16 cellular contexts compared by ENCODE assay signal in the genomic region with DNA sequence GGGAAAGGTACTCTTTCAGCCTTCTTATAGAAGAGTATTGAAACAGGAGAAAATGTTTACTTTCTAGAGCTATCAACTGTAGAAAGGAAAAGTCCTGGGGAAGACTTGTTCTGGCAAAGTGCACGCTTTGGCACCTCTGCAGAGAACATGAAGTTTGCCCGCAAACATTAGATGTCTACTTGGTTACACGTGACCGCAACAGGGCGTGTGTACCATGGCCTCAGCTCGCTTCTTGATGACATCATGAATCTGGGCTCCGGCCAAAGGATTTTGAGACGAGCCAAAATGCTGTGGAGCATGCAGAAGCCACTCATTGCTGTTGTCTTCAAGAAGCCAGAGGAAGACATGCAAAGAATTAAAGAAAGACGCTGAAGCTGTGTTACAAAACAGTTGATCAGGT. TPM values are rescaled to one million over a fixed set of nuclear protein-coding genes. Genes with fewer than 3 reads are reported as not detected.
A peak's percentile ranks its signal among the peaks of the same experiment; 100 is the strongest.
DNase-seq lines count a peak whose midpoint lies in the region; ATAC-seq and TF ChIP-seq lines count a peak whose summit lies in the region.
"Had no signal": no experiment of that assay in that cellular context is flagged by ENCODE, and none has a peak within 500 bp of the region (broad histone marks: within the 10 kb centered on the region; RNA-seq: fewer than 3 reads in every experiment).

No MANE protein-coding gene starts in this region.

- H3K4me3 ChIP-seq in esophagus (ENCODE audit: low read depth in 1 of 2, low read length in 2 of 2) (no peak overlapping the region), lung (no peak overlapping the region)
- H3K4me3 ChIP-seq: pancreas, thoracic aorta had no signal

- H3K27me3 ChIP-seq in esophagus (ENCODE audit: control insufficient read depth in 1 of 2, insufficient read depth in 2 of 2, low read length in 2 of 2) (no peaks in the 10 kb centered on the region), lung (ENCODE audit: control insufficient read depth, insufficient read depth) (no peaks in the 10 kb centered on the region)

- H3K27ac ChIP-seq in esophagus (ENCODE audit: low read depth in 2 of 2, low read length in 1 of 2) (peak overlapping the region; percentile 50 to 72), lung (ENCODE audit: low read depth in 1 of 2, low read length in 1 of 2) (no peak overlapping the region)
- H3K27ac ChIP-seq: pancreas, thoracic aorta had no signal

- intact Hi-C loops in activated CD4-positive, alpha-beta T cell treated with anti-CD3 and anti-CD28 coated beads, Interleukin-2, amount 10 ng/mL, durations not matched to agents 24 days and 14 days (cut with micrococcal nuclease) = no loop called here

- H3K36me3 Mint-ChIP-seq in activated CD4-positive, alpha-beta T cell treated with anti-CD3 and anti-CD28 coated beads, Interleukin-2, amount 10 ng/mL, durations not matched to agents 24 days and 14 days (ENCODE audit: low read depth) = no peaks in the 10 kb centered on the region
- H3K36me3 Mint-ChIP-seq in T-helper 17 cell (ENCODE audit: low read depth) = peaks cover 9% of the 10 kb centered on the region

- no peak overlapping the region for H3K4me3 Mint-ChIP-seq in activated CD4-positive, alpha-beta T cell treated with anti-CD3 and anti-CD28 coated beads, Interleukin-2, amount 10 ng/mL, durations not matched to agents 24 days and 14 days
- H3K4me3 Mint-ChIP-seq in T-helper 17 cell = no peak overlapping the region
- H3K4me3 Mint-ChIP-seq: central memory CD8-positive, alpha-beta T cell had no signal

- no peak overlapping the region for H3K27ac Mint-ChIP-seq in activated CD4-positive, alpha-beta T cell treated with anti-CD3 and anti-CD28 coated beads, Interleukin-2, amount 10 ng/mL, durations not matched to agents 24 days and 14 days
- no peak overlapping the region for H3K27ac Mint-ChIP-seq in T-helper 17 cell

- H3K36me3 ChIP-seq in esophagus (ENCODE audit: control insufficient read depth in 2 of 2, insufficient read depth in 2 of 2, low read length in 1 of 2) (no peaks in the 10 kb centered on the region), lung (ENCODE audit: control insufficient read depth in 2 of 2, insufficient read depth in 2 of 2, low read length in 2 of 2) (no peaks in the 10 kb centered on the region)
- H3K36me3 ChIP-seq: pancreas, thoracic aorta had no signal

- H3K4me1 ChIP-seq in esophagus (ENCODE audit: control insufficient read depth in 2 of 2, insufficient read depth in 2 of 2, low read length in 1 of 2) = no peaks in the 10 kb centered on the region
- no peaks in the 10 kb centered on the region for H3K4me1 ChIP-seq in lung (ENCODE audit: control insufficient read depth in 2 of 2, insufficient read depth in 2 of 2, low read length in 2 of 2)
- H3K4me1 ChIP-seq: pancreas had no signal

- ATAC-seq in lung (ENCODE audit: insufficient read depth, low FRiP score) = no peak
- ATAC-seq in T-helper 17 cell = no peak

- H3K9me3 ChIP-seq in esophagus (ENCODE audit: control insufficient read depth in 2 of 2, insufficient read depth in 1 of 2, low read depth in 1 of 2, low read length in 1 of 2) (no peaks in the 10 kb centered on the region), lung (ENCODE audit: control insufficient read depth in 2 of 2, insufficient read depth in 1 of 2, low read length in 1 of 2) (peaks cover 0 to 1% of the 10 kb centered on the region in 2 donors), T-helper 17 cell (ENCODE audit: control insufficient read depth, low read length, poor library complexity, severe bottlenecking) (no peaks in the 10 kb centered on the region)
- H3K9me3 ChIP-seq: pancreas, thoracic aorta had no signal

- DNase-seq in AG20443 (ENCODE audit: low spot score) = peak; percentile 83
- peak; percentile 77 for DNase-seq in LHCN-M2 (ENCODE audit: low read depth)
- peak; percentile 32 for DNase-seq in lung (ENCODE audit: low spot score)
- DNase-seq in activated CD4-positive, alpha-beta T cell treated with anti-CD3 and anti-CD28 coated beads, Interleukin-2, amount 10 ng/mL, durations not matched to agents 24 days and 14 days = no peak
- no peak for DNase-seq in NCI-H1417 (lab: John Stamatoyannopoulos, UW)
- no peak for DNase-seq in T-helper 17 cell
- DNase-seq in activated CD4-positive, alpha-beta T cell treated with anti-CD3 and anti-CD28 coated beads for 1 hour = no peak
- DNase-seq: COR-L47, NCI-H2029 treated with DMSO at 0.1 percent for 48 hours, pancreas, SIG-M5 had no signal

- H3K27me3 Mint-ChIP-seq in activated CD4-positive, alpha-beta T cell treated with anti-CD3 and anti-CD28 coated beads, Interleukin-2, amount 10 ng/mL, durations not matched to agents 24 days and 14 days = peaks cover 14% of the 10 kb centered on the region
- H3K27me3 Mint-ChIP-seq in T-helper 17 cell = no peaks in the 10 kb centered on the region

- peaks cover 15% of the 10 kb centered on the region for H3K4me1 Mint-ChIP-seq in activated CD4-positive, alpha-beta T cell treated with anti-CD3 and anti-CD28 coated beads, Interleukin-2, amount 10 ng/mL, durations not matched to agents 24 days and 14 days
- H3K4me1 Mint-ChIP-seq in T-helper 17 cell = peaks cover 17% of the 10 kb centered on the region

- TF ChIP-seq CTCF in lung (IDR thresholded peaks at IDR 0.05; ENCODE audit: control extremely low read depth, extremely low read depth) = no peak

- H3K9me3 Mint-ChIP-seq in activated CD4-positive, alpha-beta T cell treated with anti-CD3 and anti-CD28 coated beads, Interleukin-2, amount 10 ng/mL, durations not matched to agents 24 days and 14 days = no peaks in the 10 kb centered on the region
- H3K9me3 Mint-ChIP-seq: central memory CD8-positive, alpha-beta T cell had no signal

- WGBS in esophagus, 2 donors = 33 to 51% methylated on average over 9 of the region's 9 CpGs
- 77 to 89% methylated on average over 9 of the region's 9 CpGs for WGBS in lung, 2 donors

RNA-seq across cellular contexts. Expression of a gene that starts 8.6 kb away (rescaled TPM):
- total RNA-seq in LHCN-M2 (2014; rRNA removed) = not detected in 2 replicates
- not detected for polyA plus RNA-seq in LHCN-M2 (2012)
- not detected for polyA plus RNA-seq in esophagus
- 1 to 10 TPM in 1 of 2 donors, not detected in 1; 1.0 TPM for total RNA-seq in lung
- under 1 TPM in 1 of 2 donors, not detected in 1; 0.05 TPM for polyA plus RNA-seq in lung
- not detected in 2 replicates for total RNA-seq in activated CD4-positive, alpha-beta T cell treated with anti-CD3 and anti-CD28 coated beads, Interleukin-2, amount 10 ng/mL, durations not matched to agents 24 days and 14 days
- under 1 TPM; 0.60 to 0.80 TPM for total RNA-seq in T-helper 17 cell
- total RNA-seq: glomerular endothelial cell, lung microvascular endothelial cell, pancreas had no signal
- polyA plus RNA-seq: pancreas had no signal

RNA-seq across cellular contexts. Expression of a gene that starts 26.0 kb away (rescaled TPM):
- total RNA-seq in LHCN-M2 (2014; rRNA removed) (not detected in 2 replicates), lung (10 to 100 TPM in 1 of 2 donors, 1 to 10 TPM in 1; 6.1 to 13.3 TPM), T-helper 17 cell (10 to 100 TPM in 1 of 2 donors, 1 to 10 TPM in 1; 9.4 to 19.7 TPM)
- polyA plus RNA-seq in LHCN-M2 (2012) = 1.00 TPM
- polyA plus RNA-seq in esophagus (10 to 100 TPM; 65.6 to 74.6 TPM), lung (1 to 10 TPM; 4.2 to 5.7 TPM)
- 0.09 and 0.26 TPM in 2 replicates for total RNA-seq in activated CD4-positive, alpha-beta T cell treated with anti-CD3 and anti-CD28 coated beads, Interleukin-2, amount 10 ng/mL, durations not matched to agents 24 days and 14 days
- total RNA-seq: glomerular endothelial cell had no signal

RNA-seq across cellular contexts. Expression of a gene that starts 43.0 kb away (rescaled TPM):
- total RNA-seq in LHCN-M2 (2014; rRNA removed) (not detected in 2 replicates), lung (under 1 TPM in 1 of 2 donors, not detected in 1; 0.77 TPM), T-helper 17 cell (under 1 TPM; 0.52 to 0.99 TPM)
- polyA plus RNA-seq in LHCN-M2 (2012) = not detected
- polyA plus RNA-seq in esophagus (not detected), lung (not detected)
- total RNA-seq in activated CD4-positive, alpha-beta T cell treated with anti-CD3 and anti-CD28 coated beads, Interleukin-2, amount 10 ng/mL, durations not matched to agents 24 days and 14 days = not detected in 2 replicates
- total RNA-seq: glomerular endothelial cell, lung microvascular endothelial cell had no signal
- polyA plus RNA-seq: pancreas had no signal

RNA-seq across cellular contexts. Expression of a gene that starts 53.5 kb away (rescaled TPM):
- 137 and 142 TPM in 2 replicates for total RNA-seq in LHCN-M2 (2014; rRNA removed)
- 522 TPM for polyA plus RNA-seq in LHCN-M2 (2012)
- polyA plus RNA-seq in esophagus = 10 to 100 TPM; 62.7 to 92.3 TPM
- 100 to 1,000 TPM; 100 to 310 TPM for total RNA-seq in lung
- polyA plus RNA-seq in lung = 100 to 1,000 TPM in 1 of 2 donors, 10 to 100 TPM in 1; 98.9 to 266 TPM
- total RNA-seq in activated CD4-positive, alpha-beta T cell treated with anti-CD3 and anti-CD28 coated beads, Interleukin-2, amount 10 ng/mL, durations not matched to agents 24 days and 14 days = 85.8 and 89.7 TPM in 2 replicates
- 100 to 1,000 TPM; 151 to 165 TPM for total RNA-seq in T-helper 17 cell

Comparison
In these comparisons a context has a peak if more than half of its experiments do, and no peak if none do; other contexts are left out.
1. DNase-seq: peak in AG20443 (single experiment), LHCN-M2 (single experiment) and lung (single experiment); none in activated CD4-positive, alpha-beta T cell treated with anti-CD3 and anti-CD28 coated beads, Interleukin-2, amount 10 ng/mL, durations not matched to agents 24 days and 14 days (single experiment), NCI-H1417 (0 of 3), T-helper 17 cell (0 of 3) and activated CD4-positive, alpha-beta T cell treated with anti-CD3 and anti-CD28 coated beads for 1 hour (single experiment).
2. H3K27ac ChIP-seq: peak in esophagus (2 of 2); none in lung (0 of 2).